1 cellular context compared by ENCODE assay signal in genomic region chr11:67418476-67419281, GRCh38.
TF ChIP-seq lines count a peak whose summit lies in the region.

No MANE protein-coding gene starts in this region.

TF ChIP-seq in HCT116, 20 proteins besides CTCF, POLR2A, EP300 and RAD21 (continued from another document):
- TF ChIP-seq ZBTB33 (IDR thresholded peaks at IDR 0.05; ENCODE audit: extremely low read depth, insufficient replicate concordance, low read length), result no peak
- no peak for TF ChIP-seq YY1 (IDR thresholded peaks at IDR 0.05; ENCODE audit: extremely low read depth, insufficient replicate concordance, low read depth, low read length)
- TF ChIP-seq, protein P1, sequence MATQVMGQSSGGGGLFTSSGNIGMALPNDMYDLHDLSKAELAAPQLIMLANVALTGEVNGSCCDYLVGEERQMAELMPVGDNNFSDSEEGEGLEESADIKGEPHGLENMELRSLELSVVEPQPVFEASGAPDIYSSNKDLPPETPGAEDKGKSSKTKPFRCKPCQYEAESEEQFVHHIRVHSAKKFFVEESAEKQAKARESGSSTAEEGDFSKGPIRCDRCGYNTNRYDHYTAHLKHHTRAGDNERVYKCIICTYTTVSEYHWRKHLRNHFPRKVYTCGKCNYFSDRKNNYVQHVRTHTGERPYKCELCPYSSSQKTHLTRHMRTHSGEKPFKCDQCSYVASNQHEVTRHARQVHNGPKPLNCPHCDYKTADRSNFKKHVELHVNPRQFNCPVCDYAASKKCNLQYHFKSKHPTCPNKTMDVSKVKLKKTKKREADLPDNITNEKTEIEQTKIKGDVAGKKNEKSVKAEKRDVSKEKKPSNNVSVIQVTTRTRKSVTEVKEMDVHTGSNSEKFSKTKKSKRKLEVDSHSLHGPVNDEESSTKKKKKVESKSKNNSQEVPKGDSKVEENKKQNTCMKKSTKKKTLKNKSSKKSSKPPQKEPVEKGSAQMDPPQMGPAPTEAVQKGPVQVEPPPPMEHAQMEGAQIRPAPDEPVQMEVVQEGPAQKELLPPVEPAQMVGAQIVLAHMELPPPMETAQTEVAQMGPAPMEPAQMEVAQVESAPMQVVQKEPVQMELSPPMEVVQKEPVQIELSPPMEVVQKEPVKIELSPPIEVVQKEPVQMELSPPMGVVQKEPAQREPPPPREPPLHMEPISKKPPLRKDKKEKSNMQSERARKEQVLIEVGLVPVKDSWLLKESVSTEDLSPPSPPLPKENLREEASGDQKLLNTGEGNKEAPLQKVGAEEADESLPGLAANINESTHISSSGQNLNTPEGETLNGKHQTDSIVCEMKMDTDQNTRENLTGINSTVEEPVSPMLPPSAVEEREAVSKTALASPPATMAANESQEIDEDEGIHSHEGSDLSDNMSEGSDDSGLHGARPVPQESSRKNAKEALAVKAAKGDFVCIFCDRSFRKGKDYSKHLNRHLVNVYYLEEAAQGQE (IDR thresholded peaks at IDR 0.05; ENCODE audit: low read depth), result no peak
- no peak for TF ChIP-seq SRF (IDR thresholded peaks at IDR 0.05; ENCODE audit: low read depth)
- TF ChIP-seq EZH2 (IDR thresholded peaks at IDR 0.05), result no peak
- TF ChIP-seq JUND (IDR thresholded peaks at IDR 0.05), result no peak
- no peak for TF ChIP-seq FOSL1 (IDR thresholded peaks at IDR 0.05; ENCODE audit: low read depth)
- no peak for TF ChIP-seq ATF3 (IDR thresholded peaks at IDR 0.05)
- no peak for TF ChIP-seq MAX (IDR thresholded peaks at IDR 0.05)
TF ChIP-seq in HCT116: peak in this region for 0.
